8 cellular contexts compared by ENCODE assay signal in the genomic region with DNA sequence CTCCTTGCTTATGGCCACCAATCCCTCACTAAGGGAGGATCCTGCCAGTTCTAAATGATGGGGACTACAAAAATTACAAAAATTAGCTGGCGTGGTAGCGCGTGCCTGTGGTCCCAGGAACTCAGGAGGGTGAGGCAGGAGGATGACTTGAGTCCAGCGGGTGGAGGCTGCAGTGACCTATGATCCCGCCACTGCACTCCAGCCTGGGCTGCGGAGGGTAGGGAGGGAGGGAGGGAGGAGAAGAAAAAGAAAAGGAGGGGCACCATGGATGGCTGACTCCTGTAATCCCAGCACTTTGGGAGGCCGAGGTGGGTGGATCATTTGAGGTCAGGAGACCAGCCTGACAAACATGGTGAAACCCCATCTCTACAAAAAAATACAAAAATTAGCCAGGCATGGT. TPM values are rescaled to one million over a fixed set of nuclear protein-coding genes. Genes with fewer than 3 reads are reported as not detected.
A peak's percentile ranks its signal among the peaks of the same experiment; 100 is the strongest.
DNase-seq lines count a peak whose midpoint lies in the region; ATAC-seq and TF ChIP-seq lines count a peak whose summit lies in the region.
"Not testable (repeated sequence)": the region's sequence is repeated elsewhere in the genome, so short reads cannot be mapped to it uniquely, and the experiment has no call there.

No MANE protein-coding gene starts in this region.

- not testable (repeated sequence) for H3K27ac Mint-ChIP-seq in activated CD4-positive, alpha-beta T cell treated with anti-CD3 and anti-CD28 coated beads for 36 hours; activated T-helper 17 cell treated with anti-CD3 and anti-CD28 coated beads, Interleukin-2, amount 50 U/mL, for 72 hours; endodermal cell
- H3K27ac Mint-ChIP-seq in naive B cell, result peak overlapping the region in 2 of 6 donors; percentile 97 to 98

- peaks cover 15% of the 10 kb centered on the region for H3K36me3 Mint-ChIP-seq in activated CD4-positive, alpha-beta T cell treated with anti-CD3 and anti-CD28 coated beads for 36 hours (ENCODE audit: low read depth)
- peaks cover 30% of the 10 kb centered on the region for H3K36me3 Mint-ChIP-seq in activated T-helper 17 cell treated with anti-CD3 and anti-CD28 coated beads, Interleukin-2, amount 50 U/mL, for 72 hours (ENCODE audit: low read depth)
- H3K36me3 Mint-ChIP-seq in endodermal cell (ENCODE audit: low read depth); naive B cell: not testable (repeated sequence)

- H3K27me3 Mint-ChIP-seq in activated CD4-positive, alpha-beta T cell treated with anti-CD3 and anti-CD28 coated beads for 36 hours; activated T-helper 17 cell treated with anti-CD3 and anti-CD28 coated beads, Interleukin-2, amount 50 U/mL, for 72 hours; endodermal cell (ENCODE audit: insufficient read depth); naive B cell: not testable (repeated sequence)

- 95 to 100% methylated on average over 3 to 7 of the region's 7 CpGs for WGBS in endodermal cell (ENCODE audit: insufficient coverage in 1 of 2, insufficient read length in 1 of 2), 2 experiments

- peaks cover 30% of the 10 kb centered on the region for H4K20me1 ChIP-seq in BLaER1

- not testable (repeated sequence) for DNase-seq in Panc1 (ENCODE audit: low read depth, low spot score); activated CD4-positive, alpha-beta T cell treated with anti-CD3 and anti-CD28 coated beads for 36 hours; endodermal cell; naive B cell; gastrocnemius medialis

- H3K27ac ChIP-seq in BLaER1; endodermal cell (ENCODE audit: low read depth, low read length): not testable (repeated sequence)
- peak overlapping the region; percentile 99 for H3K27ac ChIP-seq in Panc1 (ENCODE audit: low read length)
- peak overlapping the region in 3 of 4 donors; percentile 22 to 99 (median 99) for H3K27ac ChIP-seq in gastrocnemius medialis

- intact Hi-C loops in Panc1 (cut with micrococcal nuclease; ENCODE audit: unreplicated experiment), result not testable (repeated sequence)
- intact Hi-C loops in activated CD4-positive, alpha-beta T cell treated with anti-CD3 and anti-CD28 coated beads for 36 hours (cut with DNase I, micrococcal nuclease), result loop anchor here in 1 of 2 experiments (5.0 kb wide), 1 partner anchor 789 kb away; a partner anchor contains a TSS
- intact Hi-C loops in gastrocnemius medialis (cut with DNase I; ENCODE audit: low total_unique reads), result loop anchor here (5.0 kb wide), 1 partner anchor 126 kb away; a partner anchor contains a TSS

- POLR2A ChIA-PET in Panc1 (lab: Charles Lee); activated CD4-positive, alpha-beta T cell treated with anti-CD3 and anti-CD28 coated beads for 36 hours (lab: Charles Lee): not testable (repeated sequence)

- in situ Hi-C loops in Panc1 (cut with HindIII; ENCODE audit: low pct_unique_long_range_greater_than_20kb, low sequenced_read_pairs); gastrocnemius medialis (cut with MboI; ENCODE audit: low sequenced_read_pairs in 4 of 4): not testable (repeated sequence)

- not testable (repeated sequence) for H3K9ac ChIP-seq in BLaER1; endodermal cell (ENCODE audit: extremely low read depth, low read length, poor library complexity, severe bottlenecking)
- H3K9ac ChIP-seq in ES-I3 (ENCODE audit: low read depth, low read length), result peak overlapping the region; percentile 71; the same call in 1 of the 2 replicates

- BruUV-seq in Panc1 (replicated peaks; lab: Mats Ljungman, UMichigan), result not testable (repeated sequence)

- not testable (repeated sequence) for H3K9me3 Mint-ChIP-seq in activated CD4-positive, alpha-beta T cell treated with anti-CD3 and anti-CD28 coated beads for 36 hours (ENCODE audit: low read depth); activated T-helper 17 cell treated with anti-CD3 and anti-CD28 coated beads, Interleukin-2, amount 50 U/mL, for 72 hours; endodermal cell; naive B cell

- not testable (repeated sequence) for TF ChIP-seq CTCF in Panc1 (IDR thresholded peaks at IDR 0.05); endodermal cell (conservative IDR thresholded peaks at IDR 0.05); gastrocnemius medialis (IDR thresholded peaks at IDR 0.05 in 4 of 5, conservative IDR thresholded peaks at IDR 0.05 in 1 of 5)

- TF ChIP-seq POLR2A in gastrocnemius medialis (IDR thresholded peaks at IDR 0.05), result not testable (repeated sequence)

- CTCF ChIA-PET in Panc1 (lab: Charles Lee); activated CD4-positive, alpha-beta T cell treated with anti-CD3 and anti-CD28 coated beads for 36 hours (lab: Charles Lee): not testable (repeated sequence)

- not testable (repeated sequence) for ATAC-seq in Panc1; activated CD4-positive, alpha-beta T cell treated with anti-CD3 and anti-CD28 coated beads for 36 hours; activated T-helper 17 cell treated with anti-CD3 and anti-CD28 coated beads, Interleukin-2, amount 50 U/mL, for 72 hours (replicated peaks); naive B cell (ENCODE audit: low read depth in 2 of 2); gastrocnemius medialis

- H3K9me3 ChIP-seq in BLaER1; ES-I3 (ENCODE audit: control insufficient read depth, insufficient read depth, low read length); Panc1 (ENCODE audit: control insufficient read depth, insufficient read depth, low read depth, low read length); endodermal cell (ENCODE audit: control insufficient read depth, low read length); gastrocnemius medialis: not testable (repeated sequence)

- H3K4me3 ChIP-seq in BLaER1; endodermal cell (ENCODE audit: low read length); gastrocnemius medialis: not testable (repeated sequence)
- H3K4me3 ChIP-seq in Panc1 (ENCODE audit: low read depth in 2 of 2, low read length in 2 of 2), result peak overlapping the region in 1 of 2 experiments; percentile 95; a peak in 2 of 4 replicates

- H3K4me2 ChIP-seq in BLaER1, result peak overlapping the region; percentile 94

- peak overlapping the region; percentile 91 for H3K4me3 Mint-ChIP-seq in activated CD4-positive, alpha-beta T cell treated with anti-CD3 and anti-CD28 coated beads for 36 hours
- H3K4me3 Mint-ChIP-seq in activated T-helper 17 cell treated with anti-CD3 and anti-CD28 coated beads, Interleukin-2, amount 50 U/mL, for 72 hours, result peak overlapping the region; percentile 92
- H3K4me3 Mint-ChIP-seq in endodermal cell (peak overlapping the region; percentile 89), naive B cell (peak overlapping the region in 6 of 8 donors; percentile 3 to 91 (median 50))

- not testable (repeated sequence) for H3K27me3 ChIP-seq in BLaER1; Panc1 (ENCODE audit: control insufficient read depth, insufficient read depth, low read length); endodermal cell (ENCODE audit: control insufficient read depth, insufficient read depth, low read length, poor library complexity, severe bottlenecking); gastrocnemius medialis

- H3K4me1 Mint-ChIP-seq in activated CD4-positive, alpha-beta T cell treated with anti-CD3 and anti-CD28 coated beads for 36 hours, result peaks cover 21% of the 10 kb centered on the region
- peaks cover 14% of the 10 kb centered on the region for H3K4me1 Mint-ChIP-seq in activated T-helper 17 cell treated with anti-CD3 and anti-CD28 coated beads, Interleukin-2, amount 50 U/mL, for 72 hours
- H3K4me1 Mint-ChIP-seq in endodermal cell (peaks cover 13% of the 10 kb centered on the region), naive B cell (peaks cover 16 to 28% (median 28%) of the 10 kb centered on the region in 3 donors)

- not testable (repeated sequence) for H3K36me3 ChIP-seq in BLaER1; ES-I3 (ENCODE audit: insufficient read depth, low read length); Panc1 (ENCODE audit: control insufficient read depth, insufficient read depth, low read length); endodermal cell (ENCODE audit: control insufficient read depth, insufficient read depth, low read length); gastrocnemius medialis

- H3K4me1 ChIP-seq in BLaER1, result peaks cover 41% of the 10 kb centered on the region
- H3K4me1 ChIP-seq in ES-I3 (ENCODE audit: insufficient read depth, low read length); endodermal cell (ENCODE audit: control insufficient read depth, insufficient read depth, low read length): not testable (repeated sequence)
- H3K4me1 ChIP-seq in Panc1 (ENCODE audit: control insufficient read depth, insufficient read depth, low read length), result peaks cover 12% of the 10 kb centered on the region; the same call in 1 of the 2 replicates
- H3K4me1 ChIP-seq in gastrocnemius medialis, result peaks cover 23 to 33% of the 10 kb centered on the region in 2 donors

RNA-seq across cellular contexts. Expression of a gene that starts 1.9 kb away (rescaled TPM):
- total RNA-seq in Panc1 (2021; ENCODE audit: unreplicated experiment) (113 TPM), endodermal cell (100 to 1,000 TPM; 100 to 113 TPM), gastrocnemius medialis (100 to 1,000 TPM in 3 of 4 donors, 10 to 100 TPM in 1; 88.5 to 183 (median 159) TPM)
- polyA plus RNA-seq in Panc1 (2012; ENCODE audit: insufficient read length), result 30.3 TPM
- total RNA-seq in activated CD4-positive, alpha-beta T cell treated with anti-CD3 and anti-CD28 coated beads for 36 hours, result 100 to 1,000 TPM in 1 of 2 experiments, 10 to 100 TPM in 1; 82.2 to 101 TPM
- 100 to 1,000 TPM; 166 to 216 TPM for total RNA-seq in activated T-helper 17 cell treated with anti-CD3 and anti-CD28 coated beads, Interleukin-2, amount 50 U/mL, for 72 hours
- polyA plus RNA-seq in endodermal cell (2013, experiment 1 of 2), result 25.1 TPM
- polyA plus RNA-seq in endodermal cell (2013, experiment 2 of 2), result 25.6 TPM
- 10 to 100 TPM; 13.4 to 28.7 (median 19.5) TPM for polyA plus RNA-seq in naive B cell (ENCODE audit: low read depth in 6 of 6)

RNA-seq across cellular contexts. Expression of a gene that starts 55.7 kb away (rescaled TPM):
- total RNA-seq in Panc1 (2021; ENCODE audit: unreplicated experiment), result 5.1 TPM
- polyA plus RNA-seq in Panc1 (2012; ENCODE audit: insufficient read length), result 2.8 TPM
- not detected for total RNA-seq in activated CD4-positive, alpha-beta T cell treated with anti-CD3 and anti-CD28 coated beads for 36 hours
- total RNA-seq in activated T-helper 17 cell treated with anti-CD3 and anti-CD28 coated beads, Interleukin-2, amount 50 U/mL, for 72 hours, result not detected
- total RNA-seq in endodermal cell, result 10 to 100 TPM; 14.9 to 16.6 TPM
- 8.0 TPM for polyA plus RNA-seq in endodermal cell (2013, experiment 1 of 2)
- polyA plus RNA-seq in endodermal cell (2013, experiment 2 of 2), result 8.5 TPM
- polyA plus RNA-seq in naive B cell (ENCODE audit: low read depth in 6 of 6), result not detected
- under 1 TPM in 3 of 4 donors, not detected in 1; 0.31 to 0.72 (median 0.64) TPM for total RNA-seq in gastrocnemius medialis
